Comparison of ENCODE assay signal across 8 cellular contexts in the genomic region with DNA sequence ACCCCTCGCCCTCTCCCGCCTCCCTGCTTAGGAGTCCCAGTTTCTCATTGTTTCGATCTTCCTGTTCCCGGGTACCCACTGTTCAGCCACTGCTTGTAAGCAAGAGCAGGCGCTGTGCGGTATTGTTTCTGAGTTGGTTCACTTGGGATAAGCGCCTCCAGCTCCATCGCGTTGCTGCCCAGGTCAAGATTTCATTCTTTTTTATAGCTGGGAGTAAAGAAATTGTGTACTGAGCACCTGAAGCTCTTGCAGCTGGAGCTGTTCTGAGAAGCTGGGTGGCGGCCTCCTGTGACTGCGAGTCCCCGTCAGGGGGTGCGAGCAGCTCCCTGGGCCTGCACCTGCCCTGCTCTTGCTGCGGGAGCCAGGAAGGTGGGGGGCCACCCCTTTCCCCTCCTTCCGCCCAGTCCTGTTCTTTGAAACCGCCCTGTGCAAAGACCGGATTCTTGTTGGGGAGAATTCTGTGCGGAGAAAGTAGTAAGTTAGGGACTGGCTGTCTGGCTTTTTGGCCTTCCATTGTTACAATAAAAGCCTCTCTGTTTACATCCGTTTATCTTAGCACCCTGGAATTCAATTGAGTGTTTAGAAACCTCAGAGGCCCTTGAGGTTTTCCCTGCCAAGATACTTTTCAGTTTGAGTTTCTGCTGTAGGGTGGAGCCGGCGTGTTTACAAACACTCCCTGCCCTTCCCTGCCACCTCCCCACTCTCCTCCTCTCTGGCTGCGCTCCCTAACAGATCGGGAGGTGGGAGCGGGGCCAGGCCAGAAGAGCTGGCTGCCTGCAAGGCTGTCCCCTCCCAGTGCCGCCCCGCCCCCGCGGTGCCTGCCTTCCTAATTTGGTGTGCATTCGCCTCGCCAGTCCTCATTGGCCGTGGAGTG.
DNase-seq lines count a peak whose midpoint lies in the region; ATAC-seq and TF ChIP-seq lines count a peak whose summit lies in the region.

No MANE protein-coding gene starts in this region.

- peak; percentile 83 for ATAC-seq in GM18868 (IDR thresholded peaks at IDR 0.05; ENCODE audit: unreplicated experiment)
- peak; percentile 67 for ATAC-seq in HG03103 (IDR thresholded peaks at IDR 0.05; ENCODE audit: low read depth, unreplicated experiment)

- no peak for TF ChIP-seq CTCF in coronary artery (IDR thresholded peaks at IDR 0.05)

- H3K27ac ChIP-seq in ACC112 (ENCODE audit: low read depth, low read length) (peak overlapping the region; percentile 97), coronary artery (peak overlapping the region; percentile 93 to 95)

- no peak overlapping the region for H2AFZ ChIP-seq in ACC112 (ENCODE audit: low read length, unreplicated experiment)

- peak overlapping the region; percentile 73 for H3K4me3 ChIP-seq in ACC112 (ENCODE audit: low read depth, low read length)
- H3K4me3 ChIP-seq in coronary artery: peak overlapping the region; percentile 57

- no peaks in the 10 kb centered on the region for H3K27me3 ChIP-seq in ACC112 (ENCODE audit: insufficient read depth, low read length)

- H3K4me1 ChIP-seq in ACC112 (ENCODE audit: control insufficient read depth, insufficient read depth, low read length, unreplicated experiment): peaks cover 16% of the 10 kb centered on the region

- peaks cover 7% of the 10 kb centered on the region; the same call in 1 of the 2 replicates for H3K36me3 ChIP-seq in ACC112 (ENCODE audit: insufficient read depth, low read length)

- peaks cover 40% of the 10 kb centered on the region for H3K79me2 ChIP-seq in ACC112 (ENCODE audit: control insufficient read depth, insufficient read depth, low read length, unreplicated experiment)

- DNase-seq in NCI-H2196 (lab: John Stamatoyannopoulos, UW; ENCODE audit: unreplicated experiment): peak; percentile 98
- peak; percentile 42 to 45 for DNase-seq in activated CD4-positive, alpha-beta T cell treated with anti-CD3 and anti-CD28 coated beads for 24 hours (ENCODE audit: low read depth in 2 of 2)
- peak; percentile 100 for DNase-seq in coronary artery (ENCODE audit: low spot score)
- peak; percentile 96 for DNase-seq in left kidney (ENCODE audit: low read depth, low spot score)
- DNase-seq in stimulated activated CD4-positive, alpha-beta T cell treated with anti-CD3 and anti-CD28 coated beads, Interleukin-1b, Interleukin-23, amount 100 ng/mL, for 48 hours: peak; percentile 70

Comparison
In these comparisons a context has a peak if more than half of its experiments do, and no peak if none do; other contexts are left out.
1. Peak in every context shown above with its lines: DNase-seq, ATAC-seq, H3K4me3 ChIP-seq and H3K27ac ChIP-seq.
2. DNase-seq: peak in every context shown above with its lines; median percentile 100 in coronary artery; 98 in NCI-H2196; 96 in left kidney; 70 in stimulated activated CD4-positive, alpha-beta T cell treated with anti-CD3 and anti-CD28 coated beads, Interleukin-1b, Interleukin-23, amount 100 ng/mL, for 48 hours; 44 in activated CD4-positive, alpha-beta T cell treated with anti-CD3 and anti-CD28 coated beads for 24 hours.